Comparison of ENCODE assay signal across 18 cellular contexts in the genomic region with DNA sequence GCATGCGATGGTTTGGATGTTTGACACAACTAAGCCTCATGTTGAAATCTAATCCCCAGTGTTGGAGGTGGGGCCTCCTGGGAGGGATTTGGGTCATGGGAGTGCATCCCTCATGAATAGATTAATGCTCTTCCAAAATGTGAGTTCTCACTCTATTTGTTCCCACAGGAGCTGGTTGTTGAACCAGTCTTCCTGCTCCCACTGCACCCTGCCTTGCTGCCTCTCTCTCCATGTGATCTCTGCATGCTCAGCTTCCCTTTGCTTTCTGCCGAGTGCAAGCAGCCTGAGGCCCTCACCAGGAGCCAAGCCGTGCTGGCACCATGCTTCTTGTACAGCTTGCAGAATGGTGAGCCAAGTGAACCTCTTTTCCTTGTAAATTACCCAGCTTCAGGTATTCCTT.
"Had no signal": no experiment of that assay in that cellular context is flagged by ENCODE, and none has a peak within 500 bp of the region (broad histone marks: within the 10 kb centered on the region; RNA-seq: fewer than 3 reads in every experiment).

No MANE protein-coding gene starts in this region.

- H3K9me3 ChIP-seq: adrenal gland, breast epithelium, upper lobe of right lung had no signal

- DNase-seq: activated B cell treated with CpG ODN at 0.5 μM for 24 hours; activated CD4-positive, alpha-beta memory T cell treated with anti-CD3 and anti-CD28 coated beads for 36 hours; activated CD4-positive, alpha-beta T cell treated with anti-CD3 and anti-CD28 coated beads for 4 hours; activated gamma-delta T cell treated with Interleukin-2 at 50 U/mL for 16 hours; activated T-cell treated with anti-CD3 and anti-CD28 coated beads for 4 hours; adrenal gland; cerebellar nuclear complex; cortex of kidney; erythroblast; mesendoderm; natural killer cell; sigmoid colon; spleen; stimulated activated CD4-positive, alpha-beta T cell treated with anti-CD3 and anti-CD28 coated beads, Interleukin-4, amount 100 ng/mL, for 4 hours; upper lobe of right lung had no signal

- H3K27ac ChIP-seq: adrenal gland, breast epithelium, hepatocyte, sigmoid colon, spleen, thoracic aorta, upper lobe of right lung had no signal

- H3K4me2 ChIP-seq: hepatocyte had no signal

- H3K27me3 ChIP-seq: adrenal gland, breast epithelium, hepatocyte, sigmoid colon, spleen, upper lobe of right lung had no signal

- H3K36me3 ChIP-seq: adrenal gland, breast epithelium, sigmoid colon, spleen, thoracic aorta, upper lobe of right lung had no signal

- H3K4me1 ChIP-seq: breast epithelium had no signal

- H2AFZ ChIP-seq: hepatocyte had no signal

- H3K79me2 ChIP-seq: hepatocyte had no signal

- H3K4me3 ChIP-seq: adrenal gland, breast epithelium, hepatocyte, sigmoid colon, spleen, thoracic aorta, upper lobe of right lung had no signal
